In the genomic region with DNA sequence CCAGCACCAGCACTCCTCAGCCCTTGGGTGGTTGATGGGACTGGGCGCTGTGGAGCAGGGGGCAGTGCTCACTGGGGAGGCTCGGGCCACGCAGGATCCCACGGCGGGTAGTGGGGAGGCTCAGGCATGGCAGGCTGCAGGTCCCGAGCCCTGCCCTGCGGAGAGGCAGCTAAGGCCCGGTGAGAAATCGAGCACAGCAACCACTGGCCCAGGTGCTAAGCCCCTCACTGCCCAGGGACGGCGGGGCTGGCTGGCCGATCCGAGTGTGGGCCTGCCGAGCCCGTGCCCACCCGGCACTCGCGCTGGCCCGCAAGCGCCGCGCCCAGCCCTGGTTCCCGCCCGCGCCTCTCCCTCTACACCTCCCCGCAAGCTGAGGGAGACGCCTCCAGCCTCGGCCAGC, we compare ENCODE assay signal across 1 cellular context.
TF ChIP-seq lines count a peak whose summit lies in the region.

No MANE protein-coding gene starts in this region.

TF ChIP-seq in H1, 55 proteins besides CTCF, POLR2A, EP300 and RAD21:
- no peak for TF ChIP-seq TAF7 (optimal IDR thresholded peaks at IDR 0.05; ENCODE audit: borderline replicate concordance, low read depth, low read length)
- TF ChIP-seq SP1 (IDR thresholded peaks at IDR 0.05; ENCODE audit: low read depth, low read length): no peak
- no peak for TF ChIP-seq BRCA1 (IDR thresholded peaks at IDR 0.05; ENCODE audit: low read depth, low read length)
- TF ChIP-seq ZNF274 (IDR thresholded peaks at IDR 0.05; ENCODE audit: borderline replicate concordance, extremely low read depth, low read length): no peak
- TF ChIP-seq CHD1 (IDR thresholded peaks at IDR 0.05; ENCODE audit: low read depth, low read length): no peak
- TF ChIP-seq CBX8 (IDR thresholded peaks at IDR 0.05; ENCODE audit: borderline replicate concordance, low read depth, low read length): no peak
- no peak for TF ChIP-seq SIN3A (conservative IDR thresholded peaks at IDR 0.05 in 1 of 2, IDR thresholded peaks at IDR 0.05 in 1 of 2; ENCODE audit: low read depth in 1 of 2, low read length in 2 of 2)
- TF ChIP-seq CTBP2 (IDR thresholded peaks at IDR 0.05; ENCODE audit: borderline replicate concordance, insufficient read depth, insufficient read length, low read length): no peak
- no peak for TF ChIP-seq KDM4A (IDR thresholded peaks at IDR 0.05; ENCODE audit: low read depth, low read length, severe bottlenecking)
- no peak for TF ChIP-seq PHF8 (conservative IDR thresholded peaks at IDR 0.05; ENCODE audit: low read depth, low read length)
- no peak for TF ChIP-seq MAFK (IDR thresholded peaks at IDR 0.05; ENCODE audit: low read depth, low read length)
- TF ChIP-seq, protein P1, sequence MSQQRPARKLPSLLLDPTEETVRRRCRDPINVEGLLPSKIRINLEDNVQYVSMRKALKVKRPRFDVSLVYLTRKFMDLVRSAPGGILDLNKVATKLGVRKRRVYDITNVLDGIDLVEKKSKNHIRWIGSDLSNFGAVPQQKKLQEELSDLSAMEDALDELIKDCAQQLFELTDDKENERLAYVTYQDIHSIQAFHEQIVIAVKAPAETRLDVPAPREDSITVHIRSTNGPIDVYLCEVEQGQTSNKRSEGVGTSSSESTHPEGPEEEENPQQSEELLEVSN (IDR thresholded peaks at IDR 0.05): no peak
- TF ChIP-seq SRF (IDR thresholded peaks at IDR 0.05; ENCODE audit: low read depth, low read length): no peak
- no peak for TF ChIP-seq HDAC2 (IDR thresholded peaks at IDR 0.05; ENCODE audit: borderline replicate concordance in 1 of 2, low read depth in 2 of 2, low read length in 2 of 2)
- no peak for TF ChIP-seq HDAC6 (IDR thresholded peaks at IDR 0.05; ENCODE audit: low read depth, low read length)
- no peak for TF ChIP-seq BCL11A (IDR thresholded peaks at IDR 0.05; ENCODE audit: low read depth in 2 of 2, low read length in 2 of 2)
TF ChIP-seq in H1: peak in this region for 0.
